In genomic region chr10:30592770-30593169, GRCh38 we compare ENCODE assay signal across 8 cellular contexts. TPM values are rescaled to one million over a fixed set of nuclear protein-coding genes. Genes with fewer than 3 reads are reported as not detected.
"Had no signal": no experiment of that assay in that cellular context is flagged by ENCODE, and none has a peak within 500 bp of the region (broad histone marks: within the 10 kb centered on the region; RNA-seq: fewer than 3 reads in every experiment).

No MANE protein-coding gene starts in this region.

RNA-seq across cellular contexts. Expression of gene LYZL2, which starts 36.8 kb away (rescaled TPM):
- total RNA-seq: HT-29, K562, M059J, OCI-LY7, PC-3, SK-MEL-5 had no signal
- polyA plus RNA-seq: IgD-negative memory B cell, K562, SK-N-SH had no signal
